In the genomic region with DNA sequence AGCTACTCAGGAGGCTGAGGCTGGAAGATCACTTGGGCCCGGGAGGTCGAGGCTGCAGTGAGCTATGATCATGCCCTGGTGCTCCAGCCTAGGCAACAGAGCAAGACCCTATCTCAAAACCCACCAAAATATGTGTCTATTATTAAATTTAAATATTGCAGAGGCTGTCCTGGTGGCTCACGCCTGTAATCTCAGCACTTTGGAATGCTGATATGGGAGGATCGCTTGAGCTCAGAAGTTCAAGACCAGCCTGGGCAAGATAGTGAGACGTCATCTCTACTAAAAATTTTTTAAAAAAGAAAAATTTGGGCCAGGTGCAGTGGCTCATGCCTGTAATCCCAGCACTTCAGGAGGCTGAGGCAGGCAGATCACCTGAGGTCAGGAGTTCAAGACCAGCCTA, we compare ENCODE assay signal across 20 cellular contexts. TPM values are rescaled to one million over a fixed set of nuclear protein-coding genes. Genes with fewer than 3 reads are reported as not detected.
A peak's percentile ranks its signal among the peaks of the same experiment; 100 is the strongest.
DNase-seq lines count a peak whose midpoint lies in the region; ATAC-seq, FAIRE-seq and TF ChIP-seq lines count a peak whose summit lies in the region.
"Had no signal": no experiment of that assay in that cellular context is flagged by ENCODE, and none has a peak within 500 bp of the region (broad histone marks: within the 10 kb centered on the region; RNA-seq: fewer than 3 reads in every experiment).

No MANE protein-coding gene starts in this region.

- H3K4me1 Mint-ChIP-seq in T-helper 17 cell (peaks cover 22% of the 10 kb centered on the region), progenitor cell of endocrine pancreas (ENCODE audit: low read depth) (no peaks in the 10 kb centered on the region)

- H3K27me3 Mint-ChIP-seq in T-helper 17 cell (no peaks in the 10 kb centered on the region), progenitor cell of endocrine pancreas (no peaks in the 10 kb centered on the region)
- H3K27me3 Mint-ChIP-seq: CD4-positive, alpha-beta T cell had no signal

- peaks cover 75% of the 10 kb centered on the region for H3K79me2 ChIP-seq in HepG2 (ENCODE audit: insufficient read depth, low read length)

- DNase-seq in HepG2 (ENCODE audit: low spot score) = no peak
- DNase-seq in right lobe of liver = no peak
- no peak for DNase-seq in T-helper 17 cell
- no peak for DNase-seq in epithelial cell of prostate (ENCODE audit: low read depth, low spot score)
- no peak for DNase-seq in progenitor cell of endocrine pancreas (ENCODE audit: low spot score, unreplicated experiment)
- DNase-seq in NCI-H2107 treated with DMSO at 0.1 percent for 48 hours (lab: John Stamatoyannopoulos, UW; ENCODE audit: unreplicated experiment) = no peak
- DNase-seq in NCI-H146 treated with DMSO at 0.1 percent for 48 hours (lab: John Stamatoyannopoulos, UW; ENCODE audit: unreplicated experiment) = no peak
- DNase-seq: ACHN; BE2C; C1 segment of cervical spinal cord; Caco-2; CD4-positive, alpha-beta T cell; GOT3; H7 had no signal

- H3K4me3 ChIP-seq in HepG2 (replicated peaks in 1 of 3; ENCODE audit: insufficient read depth in 1 of 3, low read depth in 2 of 3, low read length in 3 of 3) = no peak overlapping the region
- no peak overlapping the region for H3K4me3 ChIP-seq in right lobe of liver

- H3K27me3 ChIP-seq in HepG2 (ENCODE audit: control insufficient read depth in 1 of 2, insufficient read depth in 2 of 2, low read length in 2 of 2) = no peaks in the 10 kb centered on the region
- no peaks in the 10 kb centered on the region for H3K27me3 ChIP-seq in right lobe of liver
- H3K27me3 ChIP-seq: BE2C had no signal

- in situ Hi-C loops in HepG2 (cut with HindIII; ENCODE audit: extremely low pct_ligation_motif_present, low pct_unique_long_range_greater_than_20kb) = no loop called here

- BruUV-seq in HepG2 (replicated peaks; lab: Mats Ljungman, UMichigan) = no TSS peak

- POLR2A ChIA-PET in HepG2 (lab: Yijun Ruan, JAX) = interaction anchor here (1.4 to 10.5 kb wide), 3 partner anchors 14 to 98 kb away, joined by 3 to 95 read pairs (median 13); partner anchors contain the start of genes NFKBIA and PSMA6

- no peak for FAIRE-seq in HepG2 (lab: Jason Lieb, UNC)
- FAIRE-seq: A204.1, D721Med, G401.6, GM12891 had no signal

- no peak overlapping the region for H2AFZ ChIP-seq in HepG2 (ENCODE audit: low read length)

- TF ChIP-seq RAD21 in HepG2 (CRISPR knock-in tag; IDR thresholded peaks at IDR 0.05) = no peak

- no peak overlapping the region for H3K9ac ChIP-seq in HepG2 (ENCODE audit: insufficient read depth, low read depth, low read length)

- no peak for ATAC-seq in HepG2
- no peak for ATAC-seq in right lobe of liver
- ATAC-seq in T-helper 17 cell = no peak
- no peak for ATAC-seq in GM18511 (IDR thresholded peaks at IDR 0.05; ENCODE audit: unreplicated experiment)
- ATAC-seq: HCT116 had no signal

- H3K4me2 ChIP-seq in HepG2 (ENCODE audit: low read depth, low read length) = no peak overlapping the region

- 82% methylated on average over 5 of the region's 5 CpGs for WGBS in HepG2 (ENCODE audit: low lambda C conversion rate)
- 100% methylated on average over 5 of the region's 5 CpGs for WGBS in right lobe of liver (ENCODE audit: insufficient coverage, low coverage, low lambda C conversion rate, missing lambda C conversion rate)

- H3K27ac ChIP-seq in HepG2 (ENCODE audit: extremely low read length, insufficient read depth, low read length) = no peak overlapping the region
- H3K27ac ChIP-seq in right lobe of liver = no peak overlapping the region
- H3K27ac ChIP-seq in epithelial cell of prostate = peak overlapping the region; percentile 13

- no peak for TF ChIP-seq CTCF in HepG2 (CRISPR knock-in tag; IDR thresholded peaks at IDR 0.05)
- no peak for TF ChIP-seq CTCF in right lobe of liver (IDR thresholded peaks at IDR 0.05)
- TF ChIP-seq CTCF in progenitor cell of endocrine pancreas (IDR thresholded peaks at IDR 0.05; ENCODE audit: unreplicated experiment) = no peak

- TF ChIP-seq EP300 in HepG2 (IDR thresholded peaks at IDR 0.05; ENCODE audit: low read depth in 2 of 2, low read length in 2 of 2) (no peak), HepG2 (CRISPR knock-in tag; IDR thresholded peaks at IDR 0.05; ENCODE audit: borderline replicate concordance) (no peak)

- H3K27ac Mint-ChIP-seq in T-helper 17 cell (peak overlapping the region; percentile 54), progenitor cell of endocrine pancreas (peak overlapping the region; percentile 71)
- H3K27ac Mint-ChIP-seq: CD4-positive, alpha-beta T cell had no signal

- H3K4me1 ChIP-seq in HepG2 (ENCODE audit: insufficient read depth, low read length) (no peaks in the 10 kb centered on the region), right lobe of liver (no peaks in the 10 kb centered on the region)
- H3K4me1 ChIP-seq: BE2C had no signal

- peaks cover 35% of the 10 kb centered on the region for H4K20me1 ChIP-seq in HepG2 (ENCODE audit: insufficient read depth, low read length)

- H3K36me3 ChIP-seq in HepG2 (replicated peaks in 1 of 2; ENCODE audit: control insufficient read depth in 1 of 2, insufficient read depth in 2 of 2, low read length in 2 of 2) (peaks cover 33 to 70% of the 10 kb centered on the region in 2 experiments), right lobe of liver (peaks cover 2 to 33% (median 17%) of the 10 kb centered on the region in 4 donors)

- H3K4me3 Mint-ChIP-seq in T-helper 17 cell (no peak overlapping the region), progenitor cell of endocrine pancreas (ENCODE audit: low read depth) (no peak overlapping the region)
- H3K4me3 Mint-ChIP-seq: CD4-positive, alpha-beta T cell had no signal

- TF ChIP-seq POLR2A in HepG2 (IDR thresholded peaks at IDR 0.05; ENCODE audit: insufficient read depth in 1 of 2, low read depth in 2 of 2, low read length in 2 of 2) = no peak
- no peak for TF ChIP-seq POLR2A in right lobe of liver (IDR thresholded peaks at IDR 0.05)

- H3K9me3 Mint-ChIP-seq in progenitor cell of endocrine pancreas (ENCODE audit: low read depth) = no peaks in the 10 kb centered on the region
- H3K9me3 Mint-ChIP-seq: CD4-positive, alpha-beta T cell had no signal

- peaks cover 4% of the 10 kb centered on the region for H3K36me3 Mint-ChIP-seq in T-helper 17 cell (ENCODE audit: low read depth)
- peaks cover 11% of the 10 kb centered on the region for H3K36me3 Mint-ChIP-seq in progenitor cell of endocrine pancreas (ENCODE audit: insufficient read depth)

- no peaks in the 10 kb centered on the region for H3K9me3 ChIP-seq in HepG2 (ENCODE audit: low read length)
- no peaks in the 10 kb centered on the region for H3K9me3 ChIP-seq in right lobe of liver
- no peaks in the 10 kb centered on the region for H3K9me3 ChIP-seq in T-helper 17 cell (ENCODE audit: control insufficient read depth, low read length, poor library complexity, severe bottlenecking)
- H3K9me3 ChIP-seq: BE2C, Caco-2 had no signal

- CTCF ChIA-PET in HepG2 (lab: Yijun Ruan, JAX; ENCODE audit: low intra/inter-chr PET ratio, low total read pairs) = no interaction called here

- intact Hi-C loops in HepG2 (cut with micrococcal nuclease; ENCODE audit: unreplicated experiment) (no loop called here), right lobe of liver (cut with DNase I) (no loop called here)

TF ChIP-seq in HepG2, 621 proteins besides CTCF, POLR2A, EP300 and RAD21 (continues in another document):
- no peak for TF ChIP-seq TRIM24 (CRISPR knock-in tag; IDR thresholded peaks at IDR 0.05)
- no peak for TF ChIP-seq NR1H2 (CRISPR knock-in tag; IDR thresholded peaks at IDR 0.05; ENCODE audit: borderline replicate concordance, low read depth)
- TF ChIP-seq GFI1 (CRISPR knock-in tag; IDR thresholded peaks at IDR 0.05; ENCODE audit: borderline replicate concordance) = no peak
- no peak for TF ChIP-seq RARA (CRISPR knock-in tag; IDR thresholded peaks at IDR 0.05)
- no peak for TF ChIP-seq NRL (CRISPR knock-in tag; IDR thresholded peaks at IDR 0.05; ENCODE audit: borderline replicate concordance)
- TF ChIP-seq U2AF2 (IDR thresholded peaks at IDR 0.05; ENCODE audit: low read depth, low read length) = no peak
- TF ChIP-seq ZNF253 (CRISPR knock-in tag; IDR thresholded peaks at IDR 0.05; ENCODE audit: borderline replicate concordance) = no peak
- no peak for TF ChIP-seq JDP2 (CRISPR knock-in tag; IDR thresholded peaks at IDR 0.05; ENCODE audit: borderline replicate concordance)

RNA-seq across cellular contexts. Expression of gene PSMA6, which starts 13.9 kb away (rescaled TPM):
- total RNA-seq in HepG2 (2016; rRNA removed; fragmentation: Illumina TruSeq; extraction: Trizol) (1,109 and 1,579 TPM in 2 replicates), right lobe of liver (100 to 1,000 TPM in 1 of 6 experiments, 10 to 100 TPM in 5; 66.9 to 122 (median 81.1) TPM), T-helper 17 cell (100 to 1,000 TPM; 115 to 117 TPM), progenitor cell of endocrine pancreas (175 and 177 TPM in 2 replicates)
- total RNA-seq in HepG2 (2016; cell fraction: cytosol; rRNA removed; fragmentation: Illumina TruSeq; extraction: Trizol; ENCODE audit: low read depth) = 1,013 and 1,135 TPM in 2 replicates
- 1,109 and 1,642 TPM in 2 replicates for total RNA-seq in HepG2 (2016; cell fraction: insoluble cytoplasmic fraction; rRNA removed; fragmentation: Illumina TruSeq; extraction: Trizol)
- total RNA-seq in HepG2 (2016; cell fraction: membrane; rRNA removed; fragmentation: Illumina TruSeq; extraction: Trizol) = 682 and 685 TPM in 2 replicates
- total RNA-seq in HepG2 (2016; cell fraction: nucleus; rRNA removed; fragmentation: Illumina TruSeq; extraction: Trizol) = 388 and 421 TPM in 2 replicates
- polyA plus RNA-seq in HepG2 (2011; rRNA removed) = 399 and 525 TPM in 2 replicates
- polyA plus RNA-seq in HepG2 (2011; cell fraction: cytosol; rRNA removed) = 367 and 461 TPM in 2 replicates
- 108 and 120 TPM in 2 replicates for polyA plus RNA-seq in HepG2 (2011; cell fraction: nucleus; rRNA removed)
- polyA plus RNA-seq in HepG2 (2012) = 473 and 515 TPM in 2 replicates
- polyA plus RNA-seq in HepG2 (2016; cell fraction: cytosol; fragmentation: Illumina TruSeq; extraction: Trizol; ENCODE audit: low read depth) = 709 and 762 TPM in 2 replicates
- polyA plus RNA-seq in HepG2 (2016; cell fraction: insoluble cytoplasmic fraction; fragmentation: Illumina TruSeq; extraction: Trizol; ENCODE audit: low read depth) = 1,270 and 1,369 TPM in 2 replicates
- 468 and 473 TPM in 2 replicates for polyA plus RNA-seq in HepG2 (2016; cell fraction: membrane; fragmentation: Illumina TruSeq; extraction: Trizol; ENCODE audit: low read depth)
- polyA plus RNA-seq in HepG2 (2016; cell fraction: nucleus; fragmentation: Illumina TruSeq; extraction: Trizol; ENCODE audit: insufficient read depth, low read depth) = 530 and 538 TPM in 2 replicates
- polyA minus RNA-seq in HepG2 (2011; rRNA and poly(A)+ RNA removed; ENCODE audit: low replicate concordance) = 141 and 189 TPM in 2 replicates
- 181 and 205 TPM in 2 replicates for polyA minus RNA-seq in HepG2 (2011; cell fraction: cytosol; rRNA and poly(A)+ RNA removed)
- polyA minus RNA-seq in HepG2 (2011; cell fraction: nucleus; rRNA and poly(A)+ RNA removed) = 139 and 166 TPM in 2 replicates
